In genomic region chr1:86447198-86447790, GRCh38 we compare ENCODE assay signal across 22 cellular contexts. TPM values are rescaled to one million over a fixed set of nuclear protein-coding genes. Genes with fewer than 3 reads are reported as not detected.
"Had no signal": no experiment of that assay in that cellular context is flagged by ENCODE, and none has a peak within 500 bp of the region (broad histone marks: within the 10 kb centered on the region; RNA-seq: fewer than 3 reads in every experiment).

No MANE protein-coding gene starts in this region.

- H3K36me3 ChIP-seq: adrenal gland, cardiac muscle cell had no signal

- ATAC-seq: activated naive CD4-positive, alpha-beta T cell treated with anti-CD3 and anti-CD28 coated beads, Interleukin-2, amount 50 U/mL, for 72 hours; activated T-cell treated with anti-CD3 and anti-CD28 coated beads, Interleukin-2, amount 50 U/mL, for 72 hours; left cardiac atrium; naive thymus-derived CD8-positive, alpha-beta T cell had no signal

- H3K27ac ChIP-seq: adrenal gland, cardiac muscle cell, epithelial cell of prostate, suprapubic skin, VCaP had no signal

- DNase-seq: activated CD4-positive, alpha-beta T cell treated with anti-CD3 and anti-CD28 coated beads, Interleukin-2, amount 50 U/mL, for 1 hour; activated CD4-positive, CD25-positive, alpha-beta regulatory T cell treated with anti-CD3 and anti-CD28 coated beads, Interleukin-2, amount 50 U/mL, for 72 hours; activated CD8-positive, alpha-beta memory T cell treated with anti-CD3 and anti-CD28 coated beads, Interleukin-2, amount 50 U/mL, for 48 hours; activated effector memory CD4-positive, alpha-beta T cell treated with anti-CD3 and anti-CD28 coated beads, Interleukin-2, amount 50 U/mL, for 16 hours; activated T-cell treated with anti-CD3 and anti-CD28 coated beads, Interleukin-2, amount 50 U/mL, for 72 hours; adrenal gland; endodermal cell; foreskin fibroblast; glutamatergic neuron; left cardiac atrium; mesendoderm; naive thymus-derived CD8-positive, alpha-beta T cell; stimulated activated CD4-positive, alpha-beta T cell treated with anti-CD3 and anti-CD28 coated beads, Interleukin-12 subunit alpha, Interleukin-12 subunit beta, amount 100 ng/mL, for 4 hours; stimulated activated CD4-positive, alpha-beta T cell treated with anti-CD3 and anti-CD28 coated beads, Interleukin-2, amount 100 ng/mL, for 24 hours; stimulated activated naive CD4-positive, alpha-beta T cell treated with Interleukin-2 at 50 U/mL for 16 hours had no signal

- H3K27me3 ChIP-seq: adrenal gland, cardiac muscle cell, suprapubic skin had no signal

- H3K4me3 ChIP-seq: adrenal gland, cardiac muscle cell, suprapubic skin had no signal

- H3K4me1 ChIP-seq: adrenal gland, suprapubic skin had no signal

- H3K9me3 ChIP-seq: adrenal gland, suprapubic skin had no signal

RNA-seq across cellular contexts. Expression of gene CLCA1, which starts 21.4 kb away (rescaled TPM):
- total RNA-seq: activated naive CD4-positive, alpha-beta T cell treated with anti-CD3 and anti-CD28 coated beads, Interleukin-2, amount 50 U/mL, for 72 hours; activated T-cell treated with anti-CD3 and anti-CD28 coated beads, Interleukin-2, amount 50 U/mL, for 72 hours; cardiac muscle cell; left cardiac atrium; lower leg skin; naive thymus-derived CD8-positive, alpha-beta T cell; posterior vena cava; suprapubic skin had no signal
- polyA plus RNA-seq: cardiac muscle cell; naive thymus-derived CD8-positive, alpha-beta T cell had no signal

RNA-seq across cellular contexts. Expression of gene CLCA2, which starts 23.3 kb away (rescaled TPM):
- total RNA-seq: activated naive CD4-positive, alpha-beta T cell treated with anti-CD3 and anti-CD28 coated beads, Interleukin-2, amount 50 U/mL, for 72 hours; activated T-cell treated with anti-CD3 and anti-CD28 coated beads, Interleukin-2, amount 50 U/mL, for 72 hours; cardiac muscle cell; endodermal cell; naive thymus-derived CD8-positive, alpha-beta T cell had no signal
- polyA plus RNA-seq: cardiac muscle cell; naive thymus-derived CD8-positive, alpha-beta T cell had no signal
